In the genomic region with DNA sequence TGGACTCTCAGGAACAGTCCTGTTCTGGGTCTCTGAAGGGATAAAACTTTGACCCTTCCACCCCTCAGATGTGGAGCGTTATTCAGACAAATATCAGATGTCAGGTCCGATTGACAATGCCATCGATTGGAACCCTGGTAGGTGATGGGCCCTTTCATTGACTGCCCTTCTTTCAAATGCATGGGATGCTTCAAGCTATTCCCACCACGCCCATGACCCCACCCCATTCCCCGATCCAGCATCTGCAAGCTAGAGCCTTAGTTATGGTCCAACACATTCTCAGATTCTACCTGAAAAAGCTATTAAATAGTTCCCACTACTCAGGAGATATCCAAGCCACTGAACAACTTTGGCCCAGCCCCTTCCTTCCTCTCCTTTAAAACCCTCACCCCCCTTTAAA, we compare ENCODE assay signal across 11 cellular contexts. TPM values are rescaled to one million over a fixed set of nuclear protein-coding genes. Genes with fewer than 3 reads are reported as not detected.
DNase-seq lines count a peak whose midpoint lies in the region; ATAC-seq, FAIRE-seq and TF ChIP-seq lines count a peak whose summit lies in the region.
"Had no signal": no experiment of that assay in that cellular context is flagged by ENCODE, and none has a peak within 500 bp of the region (broad histone marks: within the 10 kb centered on the region; RNA-seq: fewer than 3 reads in every experiment).

No MANE protein-coding gene starts in this region.

- SMC1A ChIA-PET in GM12878 (lab: Charles Lee; ENCODE audit: uncharacterized antibody, unreplicated experiment): interaction anchor here (0.7 to 10.9 kb wide), 15 partner anchors 12 to 132 kb away, joined by 3 to 244 read pairs (median 20); partner anchors contain the start of genes ANKRD34A, LIX1L, NUDT17 and PIAS3

- ATAC-seq in heart right ventricle (no peak), left ventricle myocardium superior (no peak), GM12878 (no peak)

- no peak overlapping the region for H3K4me3 ChIP-seq in heart right ventricle
- no peak overlapping the region for H3K4me3 ChIP-seq in GM12878
- no peak overlapping the region for H3K4me3 ChIP-seq in neural cell (ENCODE audit: low read length)
- H3K4me3 ChIP-seq in vagina: no peak overlapping the region
- no peak overlapping the region for H3K4me3 ChIP-seq in smooth muscle cell
- H3K4me3 ChIP-seq: lung had no signal

- TF ChIP-seq RAD21 in GM12878 (IDR thresholded peaks at IDR 0.05; ENCODE audit: insufficient read depth, low read depth, low read length) (no peak), neural cell (conservative IDR thresholded peaks at IDR 0.05) (no peak)

- 83% methylated on average over 5 of the region's 5 CpGs for WGBS in heart right ventricle, 2 donors
- 62% methylated on average over 5 of the region's 5 CpGs for WGBS in GM12878 (ENCODE audit: insufficient coverage, insufficient replicate concordance, low lambda C conversion rate, missing lambda C conversion rate)
- 73% methylated on average over 5 of the region's 5 CpGs for WGBS in smooth muscle cell (ENCODE audit: low lambda C conversion rate)

- H3K4me2 ChIP-seq in GM12878 (ENCODE audit: control insufficient read depth, insufficient read depth) (no peak overlapping the region), neural cell (ENCODE audit: low read length) (no peak overlapping the region), smooth muscle cell (no peak overlapping the region)

- H3K4me1 ChIP-seq in heart right ventricle (peaks cover 30 to 49% (median 48%) of the 10 kb centered on the region in 9 donors), GM12878 (ENCODE audit: control insufficient read depth, insufficient read depth, low read length) (peaks cover 44% of the 10 kb centered on the region), vagina (peaks cover 41% of the 10 kb centered on the region), smooth muscle cell (ENCODE audit: low read depth) (peaks cover 21% of the 10 kb centered on the region)

- DNase-seq in heart right ventricle (no peak), left ventricle myocardium superior (no peak), GM12878 (ENCODE audit: low read depth, low spot score) (no peak), vagina (ENCODE audit: extremely low spot score in 2 of 2) (peak in 1 of 2 donors; percentile 87), medulla oblongata (ENCODE audit: extremely low spot score) (no peak), 8988T (no peak), smooth muscle cell (lab: John Stamatoyannopoulos, UW; ENCODE audit: unreplicated experiment) (no peak)
- DNase-seq: NCI-H1417 treated with DMSO at 0.1 percent for 48 hours had no signal

- TF ChIP-seq POLR2A in GM12878 (IDR thresholded peaks at IDR 0.05; ENCODE audit: low read depth, low read length): no peak
- no peak for TF ChIP-seq POLR2A in vagina (IDR thresholded peaks at IDR 0.05)

- no peaks in the 10 kb centered on the region for H3F3A ChIP-seq in neural cell (ENCODE audit: insufficient read depth, low read length, poor library complexity, severe bottlenecking)
- peaks cover 15% of the 10 kb centered on the region for H3F3A ChIP-seq in smooth muscle cell (ENCODE audit: low read depth)

- H3K9me2 ChIP-seq in neural cell (ENCODE audit: insufficient read depth, low read length): no peaks in the 10 kb centered on the region

- TF ChIP-seq EP300 in GM12878 (IDR thresholded peaks at IDR 0.05; ENCODE audit: borderline replicate concordance in 1 of 2, control insufficient read depth in 1 of 2, low read depth in 2 of 2, low read length in 2 of 2): no peak
- no peak for TF ChIP-seq EP300 in neural cell (conservative IDR thresholded peaks at IDR 0.05; ENCODE audit: poor library complexity, severe bottlenecking)

- no peak for TF ChIP-seq CTCF in heart right ventricle (IDR thresholded peaks at IDR 0.05)
- no peak for TF ChIP-seq CTCF in GM12878 (IDR thresholded peaks at IDR 0.05 in 2 of 3, conservative IDR thresholded peaks at IDR 0.05 in 1 of 3; ENCODE audit: control insufficient read depth in 2 of 3, extremely low read depth in 1 of 3, insufficient read depth in 1 of 3, low read depth in 3 of 3, low read length in 3 of 3)
- no peak for TF ChIP-seq CTCF in neural cell (IDR thresholded peaks at IDR 0.05; ENCODE audit: poor library complexity, severe bottlenecking)
- TF ChIP-seq CTCF in vagina (IDR thresholded peaks at IDR 0.05): no peak
- no peak for TF ChIP-seq CTCF in smooth muscle cell (IDR thresholded peaks at IDR 0.05; ENCODE audit: borderline replicate concordance, insufficient read depth, poor library complexity, severe bottlenecking)

- H3K27me3 ChIP-seq in heart right ventricle (no peaks in the 10 kb centered on the region), GM12878 (replicated peaks in 1 of 2; ENCODE audit: control insufficient read depth in 2 of 2, insufficient read depth in 2 of 2, low read length in 1 of 2) (no peaks in the 10 kb centered on the region), neural cell (ENCODE audit: insufficient read depth, low read depth, low read length) (no peaks in the 10 kb centered on the region), vagina (no peaks in the 10 kb centered on the region), smooth muscle cell (ENCODE audit: low read depth) (no peaks in the 10 kb centered on the region)

- POLR2A ChIA-PET in GM12878 (lab: Charles Lee): interaction anchor here (0.7 to 6.5 kb wide), 9 partner anchors 8 to 55 kb away, joined by 3 to 102 read pairs (median 8); partner anchors contain the start of genes ANKRD34A, POLR3GL and TXNIP

- FAIRE-seq in GM12878 (lab: Jason Lieb, UNC): no peak

- H3K79me2 ChIP-seq in GM12878 (ENCODE audit: control insufficient read depth, insufficient read depth, low read length) (no peaks in the 10 kb centered on the region), neural cell (replicated peaks; ENCODE audit: insufficient read depth, low read length) (no peaks in the 10 kb centered on the region), smooth muscle cell (ENCODE audit: low read depth) (no peaks in the 10 kb centered on the region)

- RAD21 ChIA-PET in GM12878 (lab: Charles Lee; ENCODE audit: unreplicated experiment): interaction anchor here (0.7 to 7.9 kb wide), 13 partner anchors 12 to 184 kb away, joined by 3 to 136 read pairs (median 8); partner anchors contain the start of genes ANKRD34A, LIX1L, NUDT17 and PEX11B

- H4K20me1 ChIP-seq in GM12878 (ENCODE audit: control insufficient read depth, insufficient read depth) (no peaks in the 10 kb centered on the region), neural cell (ENCODE audit: insufficient read depth) (no peaks in the 10 kb centered on the region), smooth muscle cell (ENCODE audit: low read depth) (no peaks in the 10 kb centered on the region)

- H2AFZ ChIP-seq in GM12878 (ENCODE audit: control insufficient read depth, low read depth, low read length): peak overlapping the region; percentile 58; the same call in 1 of the 2 replicates
- H2AFZ ChIP-seq in neural cell (ENCODE audit: low read depth, low read length): no peak overlapping the region
- H2AFZ ChIP-seq in smooth muscle cell (ENCODE audit: low read depth): no peak overlapping the region

- H3K36me3 ChIP-seq in heart right ventricle (peaks cover 0 to 14% (median 0%) of the 10 kb centered on the region in 9 donors), GM12878 (ENCODE audit: control insufficient read depth in 2 of 2, insufficient read depth in 2 of 2, low read length in 1 of 2) (no peaks in the 10 kb centered on the region), neural cell (ENCODE audit: insufficient read depth, low read length) (no peaks in the 10 kb centered on the region), vagina (no peaks in the 10 kb centered on the region), smooth muscle cell (ENCODE audit: low read depth) (no peaks in the 10 kb centered on the region)

- in situ Hi-C loops in GM12878 (cut with MboI): no loop called here

- H3K9ac ChIP-seq in GM12878 (ENCODE audit: control insufficient read depth, insufficient read depth, low read length) (no peak overlapping the region), neural cell (ENCODE audit: low read length) (peak overlapping the region; percentile 28), smooth muscle cell (ENCODE audit: low read depth) (no peak overlapping the region)

- intact Hi-C loops in heart right ventricle (cut with DNase I): loop anchor here in 5 of 10 donors (1.0 to 5.0 kb wide), 5 partner anchors 30 to 35 kb away; no protein-coding TSS in a partner anchor
- intact Hi-C loops in left ventricle myocardium superior (cut with micrococcal nuclease): loop anchor here (5.0 kb wide), 1 partner anchor 35 kb away; no protein-coding TSS in a partner anchor
- intact Hi-C loops in GM12878 (cut with micrococcal nuclease; ENCODE audit: unreplicated experiment): loop anchor here (1.0 to 2.0 kb wide), 3 partner anchors 18 to 36 kb away; partner anchors contain the start of gene LIX1L
- intact Hi-C loops in vagina (cut with DNase I): no loop called here

- H3K9me3 ChIP-seq in heart right ventricle (no peaks in the 10 kb centered on the region), GM12878 (replicated peaks; ENCODE audit: control insufficient read depth, insufficient read depth, low read length) (no peaks in the 10 kb centered on the region), neural cell (ENCODE audit: low read length) (no peaks in the 10 kb centered on the region), vagina (no peaks in the 10 kb centered on the region), smooth muscle cell (replicated peaks; ENCODE audit: low read depth) (no peaks in the 10 kb centered on the region)

- H3K27ac ChIP-seq in heart right ventricle (peak overlapping the region in 9 of 10 donors; percentile 89 to 97 (median 95)), GM12878 (ENCODE audit: control insufficient read depth, insufficient read depth) (no peak overlapping the region), neural cell (ENCODE audit: low read length) (no peak overlapping the region), vagina (peak overlapping the region; percentile 95), smooth muscle cell (ENCODE audit: low read depth) (no peak overlapping the region)

- no TSS peak for BruUV-seq in GM12878 (replicated peaks; lab: Mats Ljungman, UMichigan)

- CTCF ChIA-PET in GM12878 (lab: Yijun Ruan, JAX): interaction anchor here (0.7 to 9.4 kb wide), 21 partner anchors 9 to 131 kb away, joined by 3 to 361 read pairs (median 7); partner anchors contain the start of genes ANKRD34A, LIX1L, NUDT17 and PEX11B

RNA-seq across cellular contexts. Expression of gene POLR3GL, which starts 12.5 kb away (rescaled TPM):
- 10 to 100 TPM; 30.9 to 44.7 (median 38.5) TPM for total RNA-seq in heart right ventricle
- polyA plus RNA-seq in heart right ventricle: 10 to 100 TPM; 44.2 to 64.5 TPM
- 44.0 TPM for total RNA-seq in left ventricle myocardium superior
- total RNA-seq in GM12878 (2013; cell fraction: nucleolus; rRNA removed): 3.8 and 7.0 TPM in 2 replicates
- total RNA-seq in GM12878 (2014; rRNA removed): 19.5 and 20.4 TPM in 2 replicates
- 33.2 and 35.1 TPM in 2 replicates for total RNA-seq in GM12878 (2014; rRNA removed; fragmentation: Illumina TruSeq; extraction: Trizol)
- 17.3 and 18.4 TPM in 2 replicates for total RNA-seq in GM12878 (2021)
- polyA plus RNA-seq in GM12878 (2011; ENCODE audit: low read depth): 15.9 TPM
- 21.8 and 29.7 TPM in 2 replicates for polyA plus RNA-seq in GM12878 (2011; rRNA removed)
- 11.7 and 13.1 TPM in 2 replicates for polyA plus RNA-seq in GM12878 (2011; cell fraction: cytosol; rRNA removed)
- 9.6 and 9.7 TPM in 2 replicates for polyA plus RNA-seq in GM12878 (2011; cell fraction: nucleus; rRNA removed)
- 26.4 and 27.6 TPM in 2 replicates for polyA plus RNA-seq in GM12878 (2012)
- polyA plus RNA-seq in GM12878 (2014; fragmentation: Illumina TruSeq; extraction: Trizol): 40.8 and 57.7 TPM in 2 replicates
- polyA plus RNA-seq in GM12878 (2014; fragmentation: Nextera tagmentation; extraction: Ambion mirVana): 10 to 100 TPM; 12.8 to 25.5 TPM
- 23.9 and 27.6 TPM in 2 replicates for polyA plus RNA-seq in GM12878 (2014; rRNA removed)
- polyA plus RNA-seq in GM12878 (2016; fragmentation: Nextera tagmentation; extraction: Ambion mirVana): 10 to 100 TPM; 39.6 to 47.0 TPM
- polyA minus RNA-seq in GM12878 (2011; rRNA and poly(A)+ RNA removed): 6.7 and 9.0 TPM in 2 replicates
- polyA minus RNA-seq in GM12878 (2011; cell fraction: cytosol; rRNA and poly(A)+ RNA removed): 2.7 and 2.8 TPM in 2 replicates
- 2.4 and 3.3 TPM in 2 replicates for polyA minus RNA-seq in GM12878 (2011; cell fraction: nucleus; rRNA and poly(A)+ RNA removed)
- polyA plus RNA-seq in neural cell: 37.5 and 38.6 TPM in 2 replicates
- 10.2 and 19.2 TPM in 2 replicates for polyA minus RNA-seq in neural cell
- 15.0 TPM for total RNA-seq in vagina
- total RNA-seq in smooth muscle cell: 17.7 and 22.2 TPM in 2 replicates
- polyA plus RNA-seq in smooth muscle cell: 26.4 and 33.6 TPM in 2 replicates

RNA-seq across cellular contexts. Expression of gene ANKRD34A, which starts 12.6 kb away (rescaled TPM):
- 1 to 10 TPM in 6 of 10 donors, under 1 TPM in 4; 0.66 to 1.5 (median 1.0) TPM for total RNA-seq in heart right ventricle
- polyA plus RNA-seq in heart right ventricle: 1 to 10 TPM in 1 of 2 donors, under 1 TPM in 1; 0.88 to 1.7 TPM
- total RNA-seq in left ventricle myocardium superior: 0.52 TPM
- total RNA-seq in GM12878 (2013; cell fraction: nucleolus; rRNA removed): 3.1 and 3.3 TPM in 2 replicates
- 1.7 and 2.7 TPM in 2 replicates for total RNA-seq in GM12878 (2014; rRNA removed)
- total RNA-seq in GM12878 (2014; rRNA removed; fragmentation: Illumina TruSeq; extraction: Trizol): 0.72 and 0.97 TPM in 2 replicates
- total RNA-seq in GM12878 (2021): 3.5 and 5.2 TPM in 2 replicates
- 0.79 TPM for polyA plus RNA-seq in GM12878 (2011; ENCODE audit: low read depth)
- 1.6 and 1.8 TPM in 2 replicates for polyA plus RNA-seq in GM12878 (2011; rRNA removed)
- polyA plus RNA-seq in GM12878 (2011; cell fraction: cytosol; rRNA removed): 1.6 and 2.1 TPM in 2 replicates
- 6.0 and 6.1 TPM in 2 replicates for polyA plus RNA-seq in GM12878 (2011; cell fraction: nucleus; rRNA removed)
- 0.89 and 1.5 TPM in 2 replicates for polyA plus RNA-seq in GM12878 (2012)
- polyA plus RNA-seq in GM12878 (2014; fragmentation: Illumina TruSeq; extraction: Trizol): 1.0 and 1.8 TPM in 2 replicates
- polyA plus RNA-seq in GM12878 (2014; fragmentation: Nextera tagmentation; extraction: Ambion mirVana): under 1 TPM; 0.40 to 0.42 TPM
- 2.5 and 3.5 TPM in 2 replicates for polyA plus RNA-seq in GM12878 (2014; rRNA removed)
- 1 to 10 TPM in 1 of 2 experiments, under 1 TPM in 1; 0.83 to 1.5 TPM for polyA plus RNA-seq in GM12878 (2016; fragmentation: Nextera tagmentation; extraction: Ambion mirVana)
- polyA minus RNA-seq in GM12878 (2011; rRNA and poly(A)+ RNA removed): 1.6 and 2.1 TPM in 2 replicates
- polyA minus RNA-seq in GM12878 (2011; cell fraction: cytosol; rRNA and poly(A)+ RNA removed): 0.94 and 4.0 TPM in 2 replicates
- polyA minus RNA-seq in GM12878 (2011; cell fraction: nucleus; rRNA and poly(A)+ RNA removed): 2.3 and 4.4 TPM in 2 replicates
- 0.16 and 1.7 TPM in 2 replicates for polyA plus RNA-seq in neural cell
- polyA minus RNA-seq in neural cell: 0.73 and 1.5 TPM in 2 replicates
- total RNA-seq in vagina: 1.7 TPM
- 0.36 and 0.49 TPM in 2 replicates for total RNA-seq in smooth muscle cell
- 1.3 and 2.4 TPM in 2 replicates for polyA plus RNA-seq in smooth muscle cell

RNA-seq across cellular contexts. Expression of gene LIX1L, which starts 19.2 kb away (rescaled TPM):
- 10 to 100 TPM; 21.2 to 30.0 (median 24.5) TPM for total RNA-seq in heart right ventricle
- polyA plus RNA-seq in heart right ventricle: 1 to 10 TPM; 7.1 to 9.4 TPM
- 25.2 TPM for total RNA-seq in left ventricle myocardium superior
- total RNA-seq in GM12878 (2013; cell fraction: nucleolus; rRNA removed): 6.9 and 7.7 TPM in 2 replicates
- total RNA-seq in GM12878 (2014; rRNA removed): 16.7 and 19.7 TPM in 2 replicates
- 13.9 and 15.2 TPM in 2 replicates for total RNA-seq in GM12878 (2014; rRNA removed; fragmentation: Illumina TruSeq; extraction: Trizol)
- total RNA-seq in GM12878 (2021): 23.4 and 23.6 TPM in 2 replicates
- polyA plus RNA-seq in GM12878 (2011; ENCODE audit: low read depth): 6.3 TPM
- polyA plus RNA-seq in GM12878 (2011; rRNA removed): 48.2 and 53.1 TPM in 2 replicates
- polyA plus RNA-seq in GM12878 (2011; cell fraction: cytosol; rRNA removed): 35.5 and 51.0 TPM in 2 replicates
- 7.8 and 10.5 TPM in 2 replicates for polyA plus RNA-seq in GM12878 (2011; cell fraction: nucleus; rRNA removed)
- polyA plus RNA-seq in GM12878 (2012): 9.9 and 10.2 TPM in 2 replicates
- 18.4 and 20.0 TPM in 2 replicates for polyA plus RNA-seq in GM12878 (2014; fragmentation: Illumina TruSeq; extraction: Trizol)
- 10 to 100 TPM in 1 of 2 experiments, 1 to 10 TPM in 1; 5.5 to 12.2 TPM for polyA plus RNA-seq in GM12878 (2014; fragmentation: Nextera tagmentation; extraction: Ambion mirVana)
- polyA plus RNA-seq in GM12878 (2014; rRNA removed): 19.4 and 21.9 TPM in 2 replicates
- polyA plus RNA-seq in GM12878 (2016; fragmentation: Nextera tagmentation; extraction: Ambion mirVana): 10 to 100 TPM in 1 of 2 experiments, 1 to 10 TPM in 1; 9.9 to 10.3 TPM
- polyA minus RNA-seq in GM12878 (2011; rRNA and poly(A)+ RNA removed): 24.7 and 26.5 TPM in 2 replicates
- polyA minus RNA-seq in GM12878 (2011; cell fraction: cytosol; rRNA and poly(A)+ RNA removed): 11.0 and 11.3 TPM in 2 replicates
- 2.7 and 4.4 TPM in 2 replicates for polyA minus RNA-seq in GM12878 (2011; cell fraction: nucleus; rRNA and poly(A)+ RNA removed)
- polyA plus RNA-seq in neural cell: 15.7 and 17.0 TPM in 2 replicates
- polyA minus RNA-seq in neural cell: 15.1 and 16.9 TPM in 2 replicates
- total RNA-seq in vagina: 25.0 TPM
- total RNA-seq in smooth muscle cell: 23.2 and 32.7 TPM in 2 replicates
- 26.2 and 31.1 TPM in 2 replicates for polyA plus RNA-seq in smooth muscle cell

RNA-seq across cellular contexts. Expression of gene TXNIP, which starts 19.4 kb away (rescaled TPM):
- 1,000 to 10,000 TPM in 2 of 10 donors, 100 to 1,000 TPM in 8; 544 to 1,142 (median 777) TPM for total RNA-seq in heart right ventricle
- polyA plus RNA-seq in heart right ventricle: 100 to 1,000 TPM; 231 to 681 TPM
- total RNA-seq in left ventricle myocardium superior: 954 TPM
- 199 and 208 TPM in 2 replicates for total RNA-seq in GM12878 (2013; cell fraction: nucleolus; rRNA removed)
- total RNA-seq in GM12878 (2014; rRNA removed): 133 and 171 TPM in 2 replicates
- total RNA-seq in GM12878 (2014; rRNA removed; fragmentation: Illumina TruSeq; extraction: Trizol): 110 and 121 TPM in 2 replicates
- total RNA-seq in GM12878 (2021): 106 and 115 TPM in 2 replicates
- polyA plus RNA-seq in GM12878 (2011; ENCODE audit: low read depth): 102 TPM
- polyA plus RNA-seq in GM12878 (2011; rRNA removed): 132 and 154 TPM in 2 replicates
- 73.1 TPM in 2 replicates for polyA plus RNA-seq in GM12878 (2011; cell fraction: cytosol; rRNA removed)
- polyA plus RNA-seq in GM12878 (2011; cell fraction: nucleus; rRNA removed): 99.6 and 193 TPM in 2 replicates
- polyA plus RNA-seq in GM12878 (2012): 90.6 and 113 TPM in 2 replicates
- polyA plus RNA-seq in GM12878 (2014; fragmentation: Illumina TruSeq; extraction: Trizol): 130 and 182 TPM in 2 replicates
- 10 to 100 TPM; 48.7 to 75.5 TPM for polyA plus RNA-seq in GM12878 (2014; fragmentation: Nextera tagmentation; extraction: Ambion mirVana)
- polyA plus RNA-seq in GM12878 (2014; rRNA removed): 84.1 and 108 TPM in 2 replicates
- 10 to 100 TPM; 76.6 to 82.9 TPM for polyA plus RNA-seq in GM12878 (2016; fragmentation: Nextera tagmentation; extraction: Ambion mirVana)
- 209 and 224 TPM in 2 replicates for polyA minus RNA-seq in GM12878 (2011; rRNA and poly(A)+ RNA removed)
- 42.0 and 48.2 TPM in 2 replicates for polyA minus RNA-seq in GM12878 (2011; cell fraction: cytosol; rRNA and poly(A)+ RNA removed)
- polyA minus RNA-seq in GM12878 (2011; cell fraction: nucleus; rRNA and poly(A)+ RNA removed): 177 and 219 TPM in 2 replicates
- polyA plus RNA-seq in neural cell: 140 and 165 TPM in 2 replicates
- 601 and 667 TPM in 2 replicates for polyA minus RNA-seq in neural cell
- 1,858 TPM for total RNA-seq in vagina
- total RNA-seq in smooth muscle cell: 365 and 384 TPM in 2 replicates
- 197 and 206 TPM in 2 replicates for polyA plus RNA-seq in smooth muscle cell

RNA-seq across cellular contexts. Expression of gene HJV, which starts 44.5 kb away (rescaled TPM):
- total RNA-seq in heart right ventricle: 100 to 1,000 TPM in 1 of 10 donors, 10 to 100 TPM in 9; 26.8 to 115 (median 76.5) TPM
- polyA plus RNA-seq in heart right ventricle: 10 to 100 TPM in 1 of 2 donors, under 1 TPM in 1; 0.52 to 18.8 TPM
- 71.9 TPM for total RNA-seq in left ventricle myocardium superior
- total RNA-seq in GM12878 (2013; cell fraction: nucleolus; rRNA removed): not detected in 2 replicates
- 0.11 TPM in 1 of 2 replicates, not detected in the other for total RNA-seq in GM12878 (2014; rRNA removed)
- not detected in 2 replicates for total RNA-seq in GM12878 (2014; rRNA removed; fragmentation: Illumina TruSeq; extraction: Trizol)
- total RNA-seq in GM12878 (2021): not detected in 2 replicates
- not detected for polyA plus RNA-seq in GM12878 (2011; ENCODE audit: low read depth)
- polyA plus RNA-seq in GM12878 (2011; rRNA removed): not detected in 2 replicates
- polyA plus RNA-seq in GM12878 (2011; cell fraction: cytosol; rRNA removed): not detected in 2 replicates
- polyA plus RNA-seq in GM12878 (2011; cell fraction: nucleus; rRNA removed): not detected in 2 replicates
- 0.08 TPM in 1 of 2 replicates, not detected in the other for polyA plus RNA-seq in GM12878 (2012)
- polyA plus RNA-seq in GM12878 (2014; fragmentation: Illumina TruSeq; extraction: Trizol): not detected in 2 replicates
- polyA plus RNA-seq in GM12878 (2014; fragmentation: Nextera tagmentation; extraction: Ambion mirVana): not detected
- not detected in 2 replicates for polyA plus RNA-seq in GM12878 (2014; rRNA removed)
- polyA plus RNA-seq in GM12878 (2016; fragmentation: Nextera tagmentation; extraction: Ambion mirVana): not detected
- not detected in 2 replicates for polyA minus RNA-seq in GM12878 (2011; rRNA and poly(A)+ RNA removed)
- not detected in 2 replicates for polyA minus RNA-seq in GM12878 (2011; cell fraction: cytosol; rRNA and poly(A)+ RNA removed)
- not detected in 2 replicates for polyA minus RNA-seq in GM12878 (2011; cell fraction: nucleus; rRNA and poly(A)+ RNA removed)
- not detected in 2 replicates for polyA plus RNA-seq in neural cell
- polyA minus RNA-seq in neural cell: 0.49 TPM in 1 of 2 replicates, not detected in the other
- not detected for total RNA-seq in vagina
- not detected in 2 replicates for total RNA-seq in smooth muscle cell
- not detected in 2 replicates for polyA plus RNA-seq in smooth muscle cell
- total RNA-seq: lung, SK-MEL-5 had no signal
- polyA plus RNA-seq: lung had no signal

Comparison
In these comparisons a context has a peak if more than half of its experiments do, and no peak if none do; other contexts are left out.
1. H3K27ac ChIP-seq: peak in heart right ventricle (9 of 10) and vagina (single experiment); none in GM12878 (single experiment), neural cell (single experiment) and smooth muscle cell (single experiment).